25 cellular contexts compared by ENCODE assay signal in genomic region chrX:122878269-122878668, GRCh38.
DNase-seq lines count a peak whose midpoint lies in the region; ATAC-seq, FAIRE-seq and TF ChIP-seq lines count a peak whose summit lies in the region.
"Had no signal": no experiment of that assay in that cellular context is flagged by ENCODE, and none has a peak within 500 bp of the region (broad histone marks: within the 10 kb centered on the region; RNA-seq: fewer than 3 reads in every experiment).

No MANE protein-coding gene starts in this region.

- TF ChIP-seq RAD21 in A549 (conservative IDR thresholded peaks at IDR 0.05 in 1 of 2, IDR thresholded peaks at IDR 0.05 in 1 of 2): no peak

- no peak for ATAC-seq in A549

- no peak for DNase-seq in A549 (ENCODE audit: low read depth in 1 of 2, low spot score in 1 of 2)
- peak; percentile 13 for DNase-seq in HuH-7 (ENCODE audit: low spot score)
- peak; percentile 4 for DNase-seq in adipocyte (ENCODE audit: low read depth)
- peak; percentile 5 for DNase-seq in osteoblast (ENCODE audit: insufficient read length, low spot score, missing footprints)
- no peak for DNase-seq in HPDE6-E6E7 (ENCODE audit: extremely low spot score)
- no peak for DNase-seq in NCI-H2171 treated with DMSO at 0.1 percent for 48 hours (lab: John Stamatoyannopoulos, UW)
- DNase-seq in NCI-H748 treated with DMSO at 0.1 percent for 48 hours (lab: John Stamatoyannopoulos, UW): no peak
- DNase-seq: ACHN; BE2C; C1 segment of cervical spinal cord; CD4-positive, alpha-beta memory T cell; CD4-positive, CD25-positive, alpha-beta regulatory T cell; CD8-positive, alpha-beta memory T cell; COR-L47; DMS 273 treated with DMSO at 0.1 percent for 48 hours; DMS153; DMS53; DMS79; DND-41; GF-D8 had no signal

- H3K27me3 ChIP-seq in adipocyte (replicated peaks; ENCODE audit: control insufficient read depth, insufficient read depth, low read length) (no peaks in the 10 kb centered on the region), osteoblast (ENCODE audit: insufficient read depth, low read length) (no peaks in the 10 kb centered on the region)
- H3K27me3 ChIP-seq: BE2C had no signal

- H2AFZ ChIP-seq in osteoblast (ENCODE audit: low read length): no peak overlapping the region

- 79% methylated on average over 2 of the region's 2 CpGs for WGBS in A549 (ENCODE audit: missing lambda C conversion rate)

- POLR2A ChIA-PET in A549 (lab: Yijun Ruan, JAX): no interaction called here

- no peak overlapping the region for H3K4me2 ChIP-seq in A549
- H3K4me2 ChIP-seq in osteoblast (ENCODE audit: insufficient read depth, low read length): no peak overlapping the region
- H3K4me2 ChIP-seq: BLaER1 had no signal

- TF ChIP-seq CTCF in A549 (IDR thresholded peaks at IDR 0.05): no peak
- no peak for TF ChIP-seq CTCF in osteoblast (IDR thresholded peaks at IDR 0.05; ENCODE audit: extremely low read depth, low read depth, low read length)

- H3K4me3 ChIP-seq in A549: no peak overlapping the region
- no peak overlapping the region for H3K4me3 ChIP-seq in adipocyte (ENCODE audit: low read length)
- no peak overlapping the region for H3K4me3 ChIP-seq in osteoblast (ENCODE audit: insufficient read depth, low read length)
- H3K4me3 ChIP-seq: BLaER1 had no signal

- no peak for TF ChIP-seq POLR2A in A549 (IDR thresholded peaks at IDR 0.05; ENCODE audit: low read length)

- no peak for TF ChIP-seq EP300 in A549 (IDR thresholded peaks at IDR 0.05)

- H3K27ac ChIP-seq in A549: no peak overlapping the region
- H3K27ac ChIP-seq in osteoblast (ENCODE audit: low read depth, low read length): no peak overlapping the region
- H3K27ac ChIP-seq: 22Rv1, BLaER1 had no signal

- H3K4me1 ChIP-seq in A549 (no peaks in the 10 kb centered on the region), adipocyte (ENCODE audit: control insufficient read depth, insufficient read depth, low read length) (no peaks in the 10 kb centered on the region), osteoblast (ENCODE audit: insufficient read depth, low read length) (no peaks in the 10 kb centered on the region)
- H3K4me1 ChIP-seq: BE2C, BLaER1 had no signal

- H3K9ac ChIP-seq in adipocyte (ENCODE audit: low read length): no peak overlapping the region
- H3K9ac ChIP-seq: BLaER1 had no signal

- H4K20me1 ChIP-seq in osteoblast (ENCODE audit: insufficient read depth, low read length): no peaks in the 10 kb centered on the region
- H4K20me1 ChIP-seq: BLaER1 had no signal

- H3K9me3 ChIP-seq in A549 (no peaks in the 10 kb centered on the region), adipocyte (ENCODE audit: control insufficient read depth, low read length) (peaks cover 4% of the 10 kb centered on the region), osteoblast (ENCODE audit: low read depth, low read length) (no peaks in the 10 kb centered on the region)
- H3K9me3 ChIP-seq: BE2C had no signal

- H3K36me3 ChIP-seq in adipocyte (ENCODE audit: control insufficient read depth, insufficient read depth, low read length, severe bottlenecking): no peaks in the 10 kb centered on the region
- H3K36me3 ChIP-seq in osteoblast (ENCODE audit: insufficient read depth, low read length): no peaks in the 10 kb centered on the region
- H3K36me3 ChIP-seq: BE2C, BLaER1 had no signal

- H3K79me2 ChIP-seq in osteoblast (ENCODE audit: insufficient read depth, low read length): no peaks in the 10 kb centered on the region

- CTCF ChIA-PET in A549 (lab: Yijun Ruan, JAX): no interaction called here

- FAIRE-seq in A549 (lab: Jason Lieb, UNC): peak; percentile 28
- FAIRE-seq: G401.6, GM12891, GM19239 had no signal

TF ChIP-seq in A549, 52 proteins besides CTCF, POLR2A, EP300 and RAD21:
- TF ChIP-seq ELK1 (IDR thresholded peaks at IDR 0.05; ENCODE audit: low read depth, low read length): no peak
- no peak for TF ChIP-seq TP53 (CRISPR knock-in tag; IDR thresholded peaks at IDR 0.05)
- TF ChIP-seq FOSL2 (IDR thresholded peaks at IDR 0.05): no peak
- TF ChIP-seq FOSL2 (CRISPR knock-in tag; IDR thresholded peaks at IDR 0.05): no peak
- TF ChIP-seq ZNF302 (CRISPR knock-in tag; IDR thresholded peaks at IDR 0.05): no peak
- TF ChIP-seq RFX5 (IDR thresholded peaks at IDR 0.05): no peak
- no peak for TF ChIP-seq USF2 (IDR thresholded peaks at IDR 0.05)
- no peak for TF ChIP-seq ZC3H11A (IDR thresholded peaks at IDR 0.05)
- TF ChIP-seq HOXB13 (CRISPR knock-in tag; IDR thresholded peaks at IDR 0.05; ENCODE audit: low read depth): no peak
- no peak for TF ChIP-seq JUNB (IDR thresholded peaks at IDR 0.05)
- TF ChIP-seq MAZ (IDR thresholded peaks at IDR 0.05; ENCODE audit: borderline replicate concordance, low read depth, low read length): no peak
- no peak for TF ChIP-seq NFE2L2 (conservative IDR thresholded peaks at IDR 0.05; ENCODE audit: low read length)
- no peak for TF ChIP-seq MYC (IDR thresholded peaks at IDR 0.05; ENCODE audit: borderline replicate concordance, low read length)
- no peak for TF ChIP-seq E2F6 (IDR thresholded peaks at IDR 0.05; ENCODE audit: borderline replicate concordance, low read depth)
- no peak for TF ChIP-seq POLR2AphosphoS2 (conservative IDR thresholded peaks at IDR 0.05; ENCODE audit: low read length)

Comparison
In these comparisons a context has a peak if more than half of its experiments do, and no peak if none do; other contexts are left out.
1. DNase-seq: peak in HuH-7 (single experiment), adipocyte (single experiment) and osteoblast (single experiment); none in A549 (0 of 2), HPDE6-E6E7 (single experiment), NCI-H2171 treated with DMSO at 0.1 percent for 48 hours (single experiment) and NCI-H748 treated with DMSO at 0.1 percent for 48 hours (single experiment).